Comparison of ENCODE assay signal across 8 cellular contexts in genomic region chr20:25584905-25585704, GRCh38. TPM values are rescaled to one million over a fixed set of nuclear protein-coding genes. Genes with fewer than 3 reads are reported as not detected.
DNase-seq lines count a peak whose midpoint lies in the region; ATAC-seq and TF ChIP-seq lines count a peak whose summit lies in the region.

NINL (minus strand) TSS chr20:25585531; CDS start chr20:25526587, 58,944 bp downstream.

- POLR2A ChIA-PET in OCI-LY7 (lab: Charles Lee) = no interaction called here

- H3K27ac ChIP-seq in OCI-LY7 (ENCODE audit: low read depth, low read length, poor library complexity, severe bottlenecking) (no peak within 1 kb of the TSS), MM.1S (ENCODE audit: low read length) (no peak within 1 kb of the TSS)

- DNase-seq in EH (ENCODE audit: low read depth) (peak; percentile 68), OCI-LY7 (ENCODE audit: low spot score) (no peak), glomerular endothelial cell (ENCODE audit: extremely low read depth, low read depth, low spot score) (no peak), occipital lobe (lab: John Stamatoyannopoulos, UW) (peak; percentile 4), type B pancreatic cell (ENCODE audit: extremely low spot score, unreplicated experiment) (peak; percentile 88), MM.1S (no peak)
- peak; percentile 42 for DNase-seq in activated naive CD4-positive, alpha-beta T cell treated with Interleukin-2 at 50 U/mL for 16 hours

- H3K9me2 ChIP-seq in OCI-LY7 (ENCODE audit: insufficient read depth, low read length) (no peaks in the 10 kb centered on the region), MM.1S (replicated peaks; ENCODE audit: insufficient read depth, low read length) (no peaks in the 10 kb centered on the region)

- H4K20me1 ChIP-seq in OCI-LY7 (ENCODE audit: insufficient read depth, low read length) (no peaks in the 10 kb centered on the region), MM.1S (ENCODE audit: insufficient read depth, low read length) (no peaks in the 10 kb centered on the region)

- H3K36me3 Mint-ChIP-seq in type B pancreatic cell = peaks cover 23% of the 10 kb centered on the region

- intact Hi-C loops in OCI-LY7 (cut with micrococcal nuclease; ENCODE audit: unreplicated experiment) = no loop called here

- no peak for TF ChIP-seq CTCF in OCI-LY7 (conservative IDR thresholded peaks at IDR 0.05; ENCODE audit: low read length)
- TF ChIP-seq CTCF in type B pancreatic cell (conservative IDR thresholded peaks at IDR 0.05) = no peak
- TF ChIP-seq CTCF in MM.1S (IDR thresholded peaks at IDR 0.05; ENCODE audit: low read length) = no peak

- H3K9ac ChIP-seq in MM.1S (ENCODE audit: low read length) = no peak within 1 kb of the TSS

- CTCF ChIA-PET in OCI-LY7 (lab: Charles Lee; ENCODE audit: unreplicated experiment) = no interaction called here

- no peaks in the 10 kb centered on the region for H3K36me3 ChIP-seq in OCI-LY7 (ENCODE audit: insufficient read depth, low read length)
- H3K36me3 ChIP-seq in MM.1S (replicated peaks; ENCODE audit: insufficient read depth, low read length) = no peaks in the 10 kb centered on the region

- H3K27me3 ChIP-seq in MM.1S (replicated peaks; ENCODE audit: insufficient read depth, low read length) = no peaks in the 10 kb centered on the region

- H3K27me3 Mint-ChIP-seq in type B pancreatic cell = no peaks in the 10 kb centered on the region

- H3K9me3 ChIP-seq in OCI-LY7 (ENCODE audit: low read length) (no peaks in the 10 kb centered on the region), MM.1S (replicated peaks; ENCODE audit: insufficient read depth, low read length) (no peaks in the 10 kb centered on the region)

- peak within 1 kb of the TSS; percentile 90 for H3K27ac Mint-ChIP-seq in type B pancreatic cell

- H2AFZ ChIP-seq in OCI-LY7 (ENCODE audit: low read length) = no peak within 1 kb of the TSS
- H2AFZ ChIP-seq in MM.1S (ENCODE audit: low read length) = no peak within 1 kb of the TSS

- H3K4me3 ChIP-seq in OCI-LY7 (ENCODE audit: low read depth, low read length, poor library complexity, severe bottlenecking) (no peak within 1 kb of the TSS), MM.1S (ENCODE audit: low read length) (no peak within 1 kb of the TSS)

- H3K4me1 Mint-ChIP-seq in type B pancreatic cell (ENCODE audit: unreplicated experiment) = peaks cover 26% of the 10 kb centered on the region

- no peaks in the 10 kb centered on the region for H3F3A ChIP-seq in MM.1S (ENCODE audit: insufficient read depth, low read length)

- H3K4me2 ChIP-seq in OCI-LY7 (ENCODE audit: low read length) = peak within 1 kb of the TSS; percentile 16; the same call in 1 of the 2 replicates
- H3K4me2 ChIP-seq in MM.1S (ENCODE audit: low read depth, low read length) = no peak within 1 kb of the TSS

- BruUV-seq in OCI-LY7 (replicated peaks; lab: Mats Ljungman, UMichigan) = no TSS peak

- H3K79me2 ChIP-seq in OCI-LY7 (ENCODE audit: insufficient read depth, low read depth, low read length) = no peaks in the 10 kb centered on the region
- H3K79me2 ChIP-seq in MM.1S (ENCODE audit: low read length) = no peaks in the 10 kb centered on the region

- no peaks in the 10 kb centered on the region for H3K4me1 ChIP-seq in OCI-LY7 (ENCODE audit: insufficient read depth, low read length, poor library complexity, severe bottlenecking)
- H3K4me1 ChIP-seq in MM.1S (ENCODE audit: low read length) = no peaks in the 10 kb centered on the region

- H3K9me3 Mint-ChIP-seq in type B pancreatic cell = no peaks in the 10 kb centered on the region

- ATAC-seq in HG02763 (IDR thresholded peaks at IDR 0.05; ENCODE audit: unreplicated experiment) = peak; percentile 56

- H3K4me3 Mint-ChIP-seq in type B pancreatic cell = peak within 1 kb of the TSS; percentile 94

RNA-seq across cellular contexts. Expression of gene NINL, which starts in this region (rescaled TPM):
- 0.06 and 0.08 TPM in 2 replicates for total RNA-seq in OCI-LY7 (2014; rRNA removed; shearing (Covaris generic))
- total RNA-seq in OCI-LY7 (2022) = 0.55 and 0.57 TPM in 2 replicates
- 9.7 and 16.8 TPM in 2 replicates for total RNA-seq in glomerular endothelial cell
- 18.4 TPM for total RNA-seq in occipital lobe
- total RNA-seq in type B pancreatic cell (ENCODE audit: low replicate concordance) = 26.0 and 47.0 TPM in 2 replicates

Comparison
In these comparisons a context has a peak if more than half of its experiments do, and no peak if none do; other contexts are left out.
1. DNase-seq: peak in EH (single experiment), activated naive CD4-positive, alpha-beta T cell treated with Interleukin-2 at 50 U/mL for 16 hours (single experiment), occipital lobe (single experiment) and type B pancreatic cell (single experiment); none in OCI-LY7 (single experiment), glomerular endothelial cell (single experiment) and MM.1S (single experiment).